In genomic region chr2:73009177-73009839, GRCh38 we compare ENCODE assay signal across 18 cellular contexts.
DNase-seq lines count a peak whose midpoint lies in the region; ATAC-seq and TF ChIP-seq lines count a peak whose summit lies in the region.
"Had no signal": no experiment of that assay in that cellular context is flagged by ENCODE, and none has a peak within 500 bp of the region (broad histone marks: within the 10 kb centered on the region; RNA-seq: fewer than 3 reads in every experiment).

No MANE protein-coding gene starts in this region.

- H3K36me3 ChIP-seq in vagina, result peaks cover 0 to 8% of the 10 kb centered on the region in 2 donors
- H3K36me3 ChIP-seq: MG63 had no signal

- H3K4me1 ChIP-seq in vagina, result no peaks in the 10 kb centered on the region

- H3K4me3 ChIP-seq in coronary artery, result no peak overlapping the region
- H3K4me3 ChIP-seq in vagina, result no peak overlapping the region
- H3K4me3 ChIP-seq: MG63 had no signal

- DNase-seq in activated effector memory CD4-positive, alpha-beta T cell treated with anti-CD3 and anti-CD28 coated beads, Interleukin-2, amount 50 U/mL, for 16 hours, result peak; percentile 42
- no peak for DNase-seq in activated effector memory CD4-positive, alpha-beta T cell treated with Interleukin-2 at 50 U/mL for 16 hours
- DNase-seq in coronary artery (ENCODE audit: low spot score) (peak; percentile 49), mesenteric fat pad (ENCODE audit: low spot score) (peak; percentile 79), vagina (ENCODE audit: extremely low spot score in 2 of 2) (peak; percentile 60 to 67), RPMI8226 (no peak), HuH-7.5 (ENCODE audit: low spot score) (no peak)
- DNase-seq: Calu3, KBM-7, MG63, NCI-H1105 treated with DMSO at 0.1 percent for 48 hours, NCI-H2029, NCI-H446, NCI-H524 treated with DMSO at 0.1 percent for 48 hours, NCI-H774, SHP77 had no signal

- intact Hi-C loops in vagina (cut with DNase I), result no loop called here

- H3K9me3 ChIP-seq in vagina, result no peaks in the 10 kb centered on the region
- H3K9me3 ChIP-seq: MG63 had no signal

- no peaks in the 10 kb centered on the region for H3K27me3 ChIP-seq in vagina
- H3K27me3 ChIP-seq: MG63 had no signal

- H3K27ac ChIP-seq in coronary artery (no peak overlapping the region), vagina (no peak overlapping the region)

- no peak for TF ChIP-seq CTCF in coronary artery (IDR thresholded peaks at IDR 0.05)
- no peak for TF ChIP-seq CTCF in vagina (IDR thresholded peaks at IDR 0.05)

- no peak for TF ChIP-seq POLR2A in vagina (IDR thresholded peaks at IDR 0.05)

- ATAC-seq in GM18870 (IDR thresholded peaks at IDR 0.05; ENCODE audit: unreplicated experiment), result no peak
- ATAC-seq: HepG2 had no signal

Comparison
In these comparisons a context has a peak if more than half of its experiments do, and no peak if none do; other contexts are left out.
1. DNase-seq: peak in activated effector memory CD4-positive, alpha-beta T cell treated with anti-CD3 and anti-CD28 coated beads, Interleukin-2, amount 50 U/mL, for 16 hours (single experiment), coronary artery (single experiment), mesenteric fat pad (single experiment) and vagina (2 of 2); none in activated effector memory CD4-positive, alpha-beta T cell treated with Interleukin-2 at 50 U/mL for 16 hours (single experiment), RPMI8226 (single experiment) and HuH-7.5 (single experiment).